In genomic region chr20:23088891-23089290, GRCh38 we compare ENCODE assay signal across 25 cellular contexts. TPM values are rescaled to one million over a fixed set of nuclear protein-coding genes. Genes with fewer than 3 reads are reported as not detected.
A peak's percentile ranks its signal among the peaks of the same experiment; 100 is the strongest.
DNase-seq lines count a peak whose midpoint lies in the region; ATAC-seq, FAIRE-seq and TF ChIP-seq lines count a peak whose summit lies in the region.
"Had no signal": no experiment of that assay in that cellular context is flagged by ENCODE, and none has a peak within 500 bp of the region (broad histone marks: within the 10 kb centered on the region; RNA-seq: fewer than 3 reads in every experiment).

No MANE protein-coding gene starts in this region.

- no peaks in the 10 kb centered on the region for H4K20me1 ChIP-seq in HepG2 (ENCODE audit: insufficient read depth, low read length)

- peaks cover 0 to 4% (median 1%) of the 10 kb centered on the region in 3 donors for H3K27me3 Mint-ChIP-seq in CD14-positive monocyte (ENCODE audit: low read depth in 3 of 3)
- no peaks in the 10 kb centered on the region for H3K27me3 Mint-ChIP-seq in dendritic cell treated with granulocyte-macrophage colony-stimulating factor and Interleukin-4, amounts not matched to agents 40 ng/mL and 50 ng/mL, for 4 days
- H3K27me3 Mint-ChIP-seq in osteocyte (ENCODE audit: unreplicated experiment), result no peaks in the 10 kb centered on the region
- H3K27me3 Mint-ChIP-seq in activated naive CD4-positive, alpha-beta T cell treated with anti-CD3 and anti-CD28 coated beads, Interleukin-2, amount 10 ng/mL, durations not matched to agents 7 days and 5 days, result peaks cover 26% of the 10 kb centered on the region

- H3K4me1 Mint-ChIP-seq in CD14-positive monocyte (peaks cover 44% of the 10 kb centered on the region), osteocyte (ENCODE audit: unreplicated experiment) (peaks cover 14% of the 10 kb centered on the region)
- peaks cover 80% of the 10 kb centered on the region for H3K4me1 Mint-ChIP-seq in dendritic cell treated with granulocyte-macrophage colony-stimulating factor and Interleukin-4, amounts not matched to agents 40 ng/mL and 50 ng/mL, for 4 days (ENCODE audit: low read depth)
- peaks cover 8% of the 10 kb centered on the region for H3K4me1 Mint-ChIP-seq in activated naive CD4-positive, alpha-beta T cell treated with anti-CD3 and anti-CD28 coated beads, Interleukin-2, amount 10 ng/mL, durations not matched to agents 7 days and 5 days

- H3K4me3 ChIP-seq in HepG2 (replicated peaks in 1 of 3; ENCODE audit: insufficient read depth in 1 of 3, low read depth in 2 of 3, low read length in 3 of 3), result no peak overlapping the region
- no peak overlapping the region for H3K4me3 ChIP-seq in right lobe of liver
- H3K4me3 ChIP-seq: GM12878, GM23338 had no signal

- no peak for TF ChIP-seq CTCF in HepG2 (CRISPR knock-in tag; IDR thresholded peaks at IDR 0.05)
- TF ChIP-seq CTCF in right lobe of liver (IDR thresholded peaks at IDR 0.05), result no peak
- no peak for TF ChIP-seq CTCF in CD14-positive monocyte (IDR thresholded peaks at IDR 0.05)
- no peak for TF ChIP-seq CTCF in osteocyte (IDR thresholded peaks at IDR 0.05)

- WGBS in HepG2 (ENCODE audit: low lambda C conversion rate), result 31% methylated on average over 8 of the region's 8 CpGs
- no CpG with 5 or more reads among the region's 8 CpGs for WGBS in right lobe of liver (ENCODE audit: insufficient coverage, low coverage, low lambda C conversion rate, missing lambda C conversion rate)

- no peak overlapping the region for H3K9ac ChIP-seq in HepG2 (ENCODE audit: insufficient read depth, low read depth, low read length)

- POLR2A ChIA-PET in HepG2 (lab: Yijun Ruan, JAX), result no interaction called here

- H3K4me2 ChIP-seq in HepG2 (ENCODE audit: low read depth, low read length), result no peak overlapping the region
- H3K4me2 ChIP-seq: GM23338 had no signal

- no peak overlapping the region for H3K27ac ChIP-seq in HepG2 (ENCODE audit: extremely low read length, insufficient read depth, low read length)
- H3K27ac ChIP-seq in right lobe of liver, result no peak overlapping the region
- H3K27ac ChIP-seq: C4-2B had no signal

- H3K36me3 Mint-ChIP-seq in CD14-positive monocyte, result peaks cover 10% of the 10 kb centered on the region in 2 donors
- no peaks in the 10 kb centered on the region for H3K36me3 Mint-ChIP-seq in dendritic cell treated with granulocyte-macrophage colony-stimulating factor and Interleukin-4, amounts not matched to agents 40 ng/mL and 50 ng/mL, for 4 days (ENCODE audit: low read depth)
- no peaks in the 10 kb centered on the region for H3K36me3 Mint-ChIP-seq in osteocyte (ENCODE audit: unreplicated experiment)
- no peaks in the 10 kb centered on the region for H3K36me3 Mint-ChIP-seq in activated naive CD4-positive, alpha-beta T cell treated with anti-CD3 and anti-CD28 coated beads, Interleukin-2, amount 10 ng/mL, durations not matched to agents 7 days and 5 days
- H3K36me3 Mint-ChIP-seq: CD8-positive, alpha-beta memory T cell had no signal

- BruUV-seq in HepG2 (replicated peaks; lab: Mats Ljungman, UMichigan), result no TSS peak

- DNase-seq in HepG2 (ENCODE audit: low spot score), result no peak
- no peak for DNase-seq in right lobe of liver
- DNase-seq in CD14-positive monocyte (ENCODE audit: low spot score), result no peak
- DNase-seq in osteocyte (ENCODE audit: extremely low spot score, unreplicated experiment), result peak; percentile 81
- DNase-seq in activated naive CD4-positive, alpha-beta T cell treated with anti-CD3 and anti-CD28 coated beads, Interleukin-2, amount 10 ng/mL, durations not matched to agents 7 days and 5 days, result no peak
- no peak for DNase-seq in glomerular visceral epithelial cell (ENCODE audit: extremely low spot score)
- DNase-seq in NCI-H2227 (lab: John Stamatoyannopoulos, UW; ENCODE audit: unreplicated experiment), result no peak
- DNase-seq: CD4-positive, alpha-beta T cell; CD8-positive, alpha-beta memory T cell; DMS 273 treated with DMSO at 0.1 percent for 48 hours; DMS79; EL; GDM1; H9 had no signal

- H3K4me1 ChIP-seq in HepG2 (ENCODE audit: insufficient read depth, low read length) (no peaks in the 10 kb centered on the region), right lobe of liver (no peaks in the 10 kb centered on the region)

- H2AFZ ChIP-seq in HepG2 (ENCODE audit: low read length), result no peak overlapping the region
- H2AFZ ChIP-seq: GM23338 had no signal

- TF ChIP-seq POLR2A in HepG2 (IDR thresholded peaks at IDR 0.05; ENCODE audit: insufficient read depth in 1 of 2, low read depth in 2 of 2, low read length in 2 of 2), result no peak
- no peak for TF ChIP-seq POLR2A in right lobe of liver (IDR thresholded peaks at IDR 0.05)

- no peaks in the 10 kb centered on the region for H3K36me3 ChIP-seq in HepG2 (replicated peaks in 1 of 2; ENCODE audit: control insufficient read depth in 1 of 2, insufficient read depth in 2 of 2, low read length in 2 of 2)
- no peaks in the 10 kb centered on the region for H3K36me3 ChIP-seq in right lobe of liver

- ATAC-seq in HepG2 (no peak), right lobe of liver (no peak)
- ATAC-seq: GM12878, GM23338, HCT116 had no signal

- no peak for TF ChIP-seq RAD21 in HepG2 (CRISPR knock-in tag; IDR thresholded peaks at IDR 0.05)

- H3K9me3 ChIP-seq in HepG2 (ENCODE audit: low read length) (no peaks in the 10 kb centered on the region), right lobe of liver (no peaks in the 10 kb centered on the region)

- no peak overlapping the region for H3K4me3 Mint-ChIP-seq in CD14-positive monocyte
- no peak overlapping the region for H3K4me3 Mint-ChIP-seq in dendritic cell treated with granulocyte-macrophage colony-stimulating factor and Interleukin-4, amounts not matched to agents 40 ng/mL and 50 ng/mL, for 4 days
- H3K4me3 Mint-ChIP-seq in osteocyte (ENCODE audit: unreplicated experiment), result no peak overlapping the region
- H3K4me3 Mint-ChIP-seq in activated naive CD4-positive, alpha-beta T cell treated with anti-CD3 and anti-CD28 coated beads, Interleukin-2, amount 10 ng/mL, durations not matched to agents 7 days and 5 days, result no peak overlapping the region
- H3K4me3 Mint-ChIP-seq: CD4-positive, alpha-beta T cell; CD8-positive, alpha-beta memory T cell; GM23338; H9 had no signal

- peak overlapping the region in 4 of 7 donors; percentile 17 to 100 (median 98) for H3K27ac Mint-ChIP-seq in CD14-positive monocyte
- H3K27ac Mint-ChIP-seq in dendritic cell treated with granulocyte-macrophage colony-stimulating factor and Interleukin-4, amounts not matched to agents 40 ng/mL and 50 ng/mL, for 4 days, result peak overlapping the region; percentile 98
- H3K27ac Mint-ChIP-seq in osteocyte (ENCODE audit: unreplicated experiment), result no peak overlapping the region
- no peak overlapping the region for H3K27ac Mint-ChIP-seq in activated naive CD4-positive, alpha-beta T cell treated with anti-CD3 and anti-CD28 coated beads, Interleukin-2, amount 10 ng/mL, durations not matched to agents 7 days and 5 days
- H3K27ac Mint-ChIP-seq: CD4-positive, alpha-beta T cell; CD8-positive, alpha-beta memory T cell; GM23338; H9 had no signal

- intact Hi-C loops in HepG2 (cut with micrococcal nuclease; ENCODE audit: unreplicated experiment), result no loop called here
- intact Hi-C loops in right lobe of liver (cut with DNase I), result no loop called here
- intact Hi-C loops in CD14-positive monocyte (cut with micrococcal nuclease), result loop anchor here (5.0 to 10.0 kb wide), 5 partner anchors 37 to 146 kb away; no protein-coding TSS in a partner anchor
- intact Hi-C loops in dendritic cell treated with granulocyte-macrophage colony-stimulating factor and Interleukin-4, amounts not matched to agents 40 ng/mL and 50 ng/mL, for 4 days (cut with micrococcal nuclease), result loop anchor here (5.0 kb wide), 3 partner anchors 37 to 58 kb away; no protein-coding TSS in a partner anchor

- H3K27me3 ChIP-seq in HepG2 (ENCODE audit: control insufficient read depth in 1 of 2, insufficient read depth in 2 of 2, low read length in 2 of 2) (peaks cover 4 to 27% of the 10 kb centered on the region in 2 experiments; a peak in 4 of 5 replicates), right lobe of liver (no peaks in the 10 kb centered on the region)

- TF ChIP-seq EP300 in HepG2 (IDR thresholded peaks at IDR 0.05; ENCODE audit: low read depth in 2 of 2, low read length in 2 of 2), result no peak
- no peak for TF ChIP-seq EP300 in HepG2 (CRISPR knock-in tag; IDR thresholded peaks at IDR 0.05; ENCODE audit: borderline replicate concordance)

- H3K9me3 Mint-ChIP-seq in CD14-positive monocyte, result no peaks in the 10 kb centered on the region
- no peaks in the 10 kb centered on the region for H3K9me3 Mint-ChIP-seq in dendritic cell treated with granulocyte-macrophage colony-stimulating factor and Interleukin-4, amounts not matched to agents 40 ng/mL and 50 ng/mL, for 4 days
- no peaks in the 10 kb centered on the region for H3K9me3 Mint-ChIP-seq in osteocyte (ENCODE audit: unreplicated experiment)
- H3K9me3 Mint-ChIP-seq in activated naive CD4-positive, alpha-beta T cell treated with anti-CD3 and anti-CD28 coated beads, Interleukin-2, amount 10 ng/mL, durations not matched to agents 7 days and 5 days, result no peaks in the 10 kb centered on the region
- H3K9me3 Mint-ChIP-seq: CD4-positive, alpha-beta T cell; CD8-positive, alpha-beta memory T cell; GM23338; H9 had no signal

- no peak for FAIRE-seq in HepG2 (lab: Jason Lieb, UNC)
- FAIRE-seq: D721Med, GM12878, GM19239 had no signal

- in situ Hi-C loops in HepG2 (cut with HindIII; ENCODE audit: extremely low pct_ligation_motif_present, low pct_unique_long_range_greater_than_20kb), result no loop called here

- CTCF ChIA-PET in HepG2 (lab: Yijun Ruan, JAX; ENCODE audit: low intra/inter-chr PET ratio, low total read pairs), result no interaction called here
- CTCF ChIA-PET in activated naive CD4-positive, alpha-beta T cell treated with anti-CD3 and anti-CD28 coated beads, Interleukin-2, amount 10 ng/mL, durations not matched to agents 7 days and 5 days (lab: Charles Lee), result no interaction called here

- H3K79me2 ChIP-seq in HepG2 (ENCODE audit: insufficient read depth, low read length), result no peaks in the 10 kb centered on the region

RNA-seq across cellular contexts. Expression of gene CD93, which starts 2.8 kb away (rescaled TPM):
- total RNA-seq in HepG2 (2016; rRNA removed; fragmentation: Illumina TruSeq; extraction: Trizol) (not detected in 2 replicates), right lobe of liver (10 to 100 TPM in 2 of 6 experiments, 1 to 10 TPM in 4; 3.9 to 21.5 (median 9.2) TPM), osteocyte (0.13 and 0.21 TPM in 2 replicates)
- total RNA-seq in HepG2 (2016; cell fraction: cytosol; rRNA removed; fragmentation: Illumina TruSeq; extraction: Trizol; ENCODE audit: low read depth), result not detected in 2 replicates
- not detected in 2 replicates for total RNA-seq in HepG2 (2016; cell fraction: insoluble cytoplasmic fraction; rRNA removed; fragmentation: Illumina TruSeq; extraction: Trizol)
- total RNA-seq in HepG2 (2016; cell fraction: membrane; rRNA removed; fragmentation: Illumina TruSeq; extraction: Trizol), result not detected in 2 replicates
- total RNA-seq in HepG2 (2016; cell fraction: nucleus; rRNA removed; fragmentation: Illumina TruSeq; extraction: Trizol), result not detected in 2 replicates
- polyA plus RNA-seq in HepG2 (2011; rRNA removed) (not detected in 2 replicates), CD14-positive monocyte (10 to 100 TPM; 26.0 to 48.9 TPM)
- 0.01 TPM in 2 replicates for polyA plus RNA-seq in HepG2 (2011; cell fraction: cytosol; rRNA removed)
- polyA plus RNA-seq in HepG2 (2011; cell fraction: nucleus; rRNA removed), result not detected in 2 replicates
- polyA plus RNA-seq in HepG2 (2012), result not detected in 2 replicates
- polyA plus RNA-seq in HepG2 (2016; cell fraction: cytosol; fragmentation: Illumina TruSeq; extraction: Trizol; ENCODE audit: low read depth), result not detected in 2 replicates
- not detected in 2 replicates for polyA plus RNA-seq in HepG2 (2016; cell fraction: insoluble cytoplasmic fraction; fragmentation: Illumina TruSeq; extraction: Trizol; ENCODE audit: low read depth)
- polyA plus RNA-seq in HepG2 (2016; cell fraction: membrane; fragmentation: Illumina TruSeq; extraction: Trizol; ENCODE audit: low read depth), result not detected in 2 replicates
- polyA plus RNA-seq in HepG2 (2016; cell fraction: nucleus; fragmentation: Illumina TruSeq; extraction: Trizol; ENCODE audit: insufficient read depth, low read depth), result not detected in 2 replicates
- not detected in 2 replicates for polyA minus RNA-seq in HepG2 (2011; rRNA and poly(A)+ RNA removed; ENCODE audit: low replicate concordance)
- not detected in 2 replicates for polyA minus RNA-seq in HepG2 (2011; cell fraction: cytosol; rRNA and poly(A)+ RNA removed)
- polyA minus RNA-seq in HepG2 (2011; cell fraction: nucleus; rRNA and poly(A)+ RNA removed), result not detected in 2 replicates
- total RNA-seq: A172, GM23338, H4, H9 had no signal
- polyA plus RNA-seq: BJ had no signal

RNA-seq across cellular contexts. Expression of gene THBD, which starts 39.4 kb away (rescaled TPM):
- total RNA-seq in HepG2 (2016; rRNA removed; fragmentation: Illumina TruSeq; extraction: Trizol), result not detected in 2 replicates
- total RNA-seq in HepG2 (2016; cell fraction: cytosol; rRNA removed; fragmentation: Illumina TruSeq; extraction: Trizol; ENCODE audit: low read depth), result not detected in 2 replicates
- not detected in 2 replicates for total RNA-seq in HepG2 (2016; cell fraction: insoluble cytoplasmic fraction; rRNA removed; fragmentation: Illumina TruSeq; extraction: Trizol)
- not detected in 2 replicates for total RNA-seq in HepG2 (2016; cell fraction: membrane; rRNA removed; fragmentation: Illumina TruSeq; extraction: Trizol)
- not detected in 2 replicates for total RNA-seq in HepG2 (2016; cell fraction: nucleus; rRNA removed; fragmentation: Illumina TruSeq; extraction: Trizol)
- polyA plus RNA-seq in HepG2 (2011; rRNA removed), result 0.03 TPM in 1 of 2 replicates, not detected in the other
- not detected in 2 replicates for polyA plus RNA-seq in HepG2 (2011; cell fraction: cytosol; rRNA removed)
- polyA plus RNA-seq in HepG2 (2011; cell fraction: nucleus; rRNA removed), result not detected in 2 replicates
- not detected in 2 replicates for polyA plus RNA-seq in HepG2 (2012)
- polyA plus RNA-seq in HepG2 (2016; cell fraction: cytosol; fragmentation: Illumina TruSeq; extraction: Trizol; ENCODE audit: low read depth), result not detected in 2 replicates
- polyA plus RNA-seq in HepG2 (2016; cell fraction: insoluble cytoplasmic fraction; fragmentation: Illumina TruSeq; extraction: Trizol; ENCODE audit: low read depth), result not detected in 2 replicates
- not detected in 2 replicates for polyA plus RNA-seq in HepG2 (2016; cell fraction: membrane; fragmentation: Illumina TruSeq; extraction: Trizol; ENCODE audit: low read depth)
- not detected in 2 replicates for polyA plus RNA-seq in HepG2 (2016; cell fraction: nucleus; fragmentation: Illumina TruSeq; extraction: Trizol; ENCODE audit: insufficient read depth, low read depth)
- polyA minus RNA-seq in HepG2 (2011; rRNA and poly(A)+ RNA removed; ENCODE audit: low replicate concordance), result 0.12 TPM in 1 of 2 replicates, not detected in the other
- not detected in 2 replicates for polyA minus RNA-seq in HepG2 (2011; cell fraction: cytosol; rRNA and poly(A)+ RNA removed)
- polyA minus RNA-seq in HepG2 (2011; cell fraction: nucleus; rRNA and poly(A)+ RNA removed), result not detected in 2 replicates
- total RNA-seq in right lobe of liver, result 10 to 100 TPM in 2 of 6 experiments, 1 to 10 TPM in 4; 1.4 to 15.6 (median 4.9) TPM
- 10 to 100 TPM in 1 of 2 donors, 1 to 10 TPM in 1; 7.4 to 30.2 TPM for polyA plus RNA-seq in CD14-positive monocyte
- total RNA-seq in osteocyte, result 66.3 and 68.3 TPM in 2 replicates
- total RNA-seq: A673, GM12878 had no signal
- polyA plus RNA-seq: CD8-positive, alpha-beta memory T cell; GM12878 had no signal

RNA-seq across cellular contexts. Expression of gene SSTR4, which starts 53.8 kb away (rescaled TPM):
- not detected in 2 replicates for total RNA-seq in HepG2 (2016; rRNA removed; fragmentation: Illumina TruSeq; extraction: Trizol)
- total RNA-seq in HepG2 (2016; cell fraction: cytosol; rRNA removed; fragmentation: Illumina TruSeq; extraction: Trizol; ENCODE audit: low read depth), result not detected in 2 replicates
- not detected in 2 replicates for total RNA-seq in HepG2 (2016; cell fraction: insoluble cytoplasmic fraction; rRNA removed; fragmentation: Illumina TruSeq; extraction: Trizol)
- total RNA-seq in HepG2 (2016; cell fraction: membrane; rRNA removed; fragmentation: Illumina TruSeq; extraction: Trizol), result not detected in 2 replicates
- total RNA-seq in HepG2 (2016; cell fraction: nucleus; rRNA removed; fragmentation: Illumina TruSeq; extraction: Trizol), result not detected in 2 replicates
- polyA plus RNA-seq in HepG2 (2011; rRNA removed), result not detected in 2 replicates
- polyA plus RNA-seq in HepG2 (2011; cell fraction: cytosol; rRNA removed), result not detected in 2 replicates
- not detected in 2 replicates for polyA plus RNA-seq in HepG2 (2011; cell fraction: nucleus; rRNA removed)
- polyA plus RNA-seq in HepG2 (2012), result not detected in 2 replicates
- not detected in 2 replicates for polyA plus RNA-seq in HepG2 (2016; cell fraction: cytosol; fragmentation: Illumina TruSeq; extraction: Trizol; ENCODE audit: low read depth)
- polyA plus RNA-seq in HepG2 (2016; cell fraction: insoluble cytoplasmic fraction; fragmentation: Illumina TruSeq; extraction: Trizol; ENCODE audit: low read depth), result not detected in 2 replicates
- polyA plus RNA-seq in HepG2 (2016; cell fraction: membrane; fragmentation: Illumina TruSeq; extraction: Trizol; ENCODE audit: low read depth), result not detected in 2 replicates
- polyA plus RNA-seq in HepG2 (2016; cell fraction: nucleus; fragmentation: Illumina TruSeq; extraction: Trizol; ENCODE audit: insufficient read depth, low read depth), result not detected in 2 replicates
- not detected in 2 replicates for polyA minus RNA-seq in HepG2 (2011; rRNA and poly(A)+ RNA removed; ENCODE audit: low replicate concordance)
- polyA minus RNA-seq in HepG2 (2011; cell fraction: cytosol; rRNA and poly(A)+ RNA removed), result not detected in 2 replicates
- not detected in 2 replicates for polyA minus RNA-seq in HepG2 (2011; cell fraction: nucleus; rRNA and poly(A)+ RNA removed)
- not detected for total RNA-seq in right lobe of liver
- not detected for polyA plus RNA-seq in CD14-positive monocyte
- total RNA-seq in osteocyte, result not detected in 2 replicates
- total RNA-seq: A172; A673; CD4-positive, alpha-beta T cell; CD8-positive, alpha-beta memory T cell; GM12878; GM23338; H4; H9 had no signal
- polyA plus RNA-seq: BJ; CD8-positive, alpha-beta memory T cell; GM12878; GM23338 had no signal

Comparison
In these comparisons a context has a peak if more than half of its experiments do, and no peak if none do; other contexts are left out.
1. H3K27ac Mint-ChIP-seq: peak in CD14-positive monocyte (4 of 7) and dendritic cell treated with granulocyte-macrophage colony-stimulating factor and Interleukin-4, amounts not matched to agents 40 ng/mL and 50 ng/mL, for 4 days (single experiment); none in osteocyte (single experiment) and activated naive CD4-positive, alpha-beta T cell treated with anti-CD3 and anti-CD28 coated beads, Interleukin-2, amount 10 ng/mL, durations not matched to agents 7 days and 5 days (single experiment).
2. intact Hi-C loops: an anchor here in CD14-positive monocyte (5.0 to 10.0 kb wide) and dendritic cell treated with granulocyte-macrophage colony-stimulating factor and Interleukin-4, amounts not matched to agents 40 ng/mL and 50 ng/mL, for 4 days (5.0 kb wide); none called in HepG2 and right lobe of liver.